In the genomic region with DNA sequence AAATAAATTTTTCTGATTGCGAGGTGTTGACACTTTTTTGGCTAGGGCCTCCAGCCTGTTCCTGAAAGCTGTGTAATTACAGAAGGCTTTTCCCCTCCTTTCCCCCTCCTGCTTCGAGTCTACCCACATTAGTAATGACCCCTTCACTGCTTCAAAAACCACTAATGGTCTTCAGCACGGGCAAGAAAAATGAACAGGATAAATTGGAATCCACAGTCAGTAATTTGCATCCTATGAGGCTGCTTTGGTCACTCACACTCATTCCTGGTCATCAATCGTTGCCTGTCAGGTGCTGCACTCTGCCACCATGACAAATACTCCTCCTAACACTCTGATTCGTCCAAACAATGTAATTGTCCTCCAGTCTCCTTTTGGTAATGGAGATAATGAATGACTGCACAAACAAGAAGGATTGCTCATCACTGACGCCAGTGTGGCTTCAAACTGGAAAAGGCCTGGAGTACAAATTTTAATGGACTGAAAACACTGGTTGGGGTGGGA, we compare ENCODE assay signal across 1 cellular context.
TF ChIP-seq lines count a peak whose summit lies in the region.

No MANE protein-coding gene starts in this region.

TF ChIP-seq in K562, 482 proteins besides CTCF, POLR2A, EP300 and RAD21 (continued from another document and continues in another):
- TF ChIP-seq, protein P1, sequence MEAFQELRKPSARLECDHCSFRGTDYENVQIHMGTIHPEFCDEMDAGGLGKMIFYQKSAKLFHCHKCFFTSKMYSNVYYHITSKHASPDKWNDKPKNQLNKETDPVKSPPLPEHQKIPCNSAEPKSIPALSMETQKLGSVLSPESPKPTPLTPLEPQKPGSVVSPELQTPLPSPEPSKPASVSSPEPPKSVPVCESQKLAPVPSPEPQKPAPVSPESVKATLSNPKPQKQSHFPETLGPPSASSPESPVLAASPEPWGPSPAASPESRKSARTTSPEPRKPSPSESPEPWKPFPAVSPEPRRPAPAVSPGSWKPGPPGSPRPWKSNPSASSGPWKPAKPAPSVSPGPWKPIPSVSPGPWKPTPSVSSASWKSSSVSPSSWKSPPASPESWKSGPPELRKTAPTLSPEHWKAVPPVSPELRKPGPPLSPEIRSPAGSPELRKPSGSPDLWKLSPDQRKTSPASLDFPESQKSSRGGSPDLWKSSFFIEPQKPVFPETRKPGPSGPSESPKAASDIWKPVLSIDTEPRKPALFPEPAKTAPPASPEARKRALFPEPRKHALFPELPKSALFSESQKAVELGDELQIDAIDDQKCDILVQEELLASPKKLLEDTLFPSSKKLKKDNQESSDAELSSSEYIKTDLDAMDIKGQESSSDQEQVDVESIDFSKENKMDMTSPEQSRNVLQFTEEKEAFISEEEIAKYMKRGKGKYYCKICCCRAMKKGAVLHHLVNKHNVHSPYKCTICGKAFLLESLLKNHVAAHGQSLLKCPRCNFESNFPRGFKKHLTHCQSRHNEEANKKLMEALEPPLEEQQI (IDR thresholded peaks at IDR 0.05), result no peak
- TF ChIP-seq DPF2 (IDR thresholded peaks at IDR 0.05) (peak; percentile 83), NR3C1 (CRISPR knock-in tag; IDR thresholded peaks at IDR 0.05) (no peak), ZNF766 (CRISPR knock-in tag; conservative IDR thresholded peaks at IDR 0.05) (no peak), FOSL1 (tag; conservative IDR thresholded peaks at IDR 0.05) (peak; percentile 91), MEIS2 (IDR thresholded peaks at IDR 0.05; ENCODE audit: partially characterized antibody) (peak; percentile 100), NFE2 (IDR thresholded peaks at IDR 0.05; ENCODE audit: low read depth) (0 out of 2 replicates have a peak, but pooled peaks have one; percentile 23), CTBP1 (IDR thresholded peaks at IDR 0.05; ENCODE audit: borderline replicate concordance) (peak; percentile 63; the same call in 1 of the 2 replicates), TBL1XR1 (IDR thresholded peaks at IDR 0.05; ENCODE audit: low read length in 2 of 2) (0 out of 4 replicates have a peak, but pooled peaks of 1 of the 2 experiments have one; percentile 35), KLF1 (tag; IDR thresholded peaks at IDR 0.05) (no peak), L3MBTL2 (IDR thresholded peaks at IDR 0.05) (no peak), SREBF1 (IDR thresholded peaks at IDR 0.05; ENCODE audit: borderline replicate concordance, low read depth, low read length) (no peak), ZNF12 (CRISPR knock-in tag; IDR thresholded peaks at IDR 0.05) (no peak), RBFOX2 (IDR thresholded peaks at IDR 0.05; ENCODE audit: low read depth, low read length) (no peak), NCOA4 (IDR thresholded peaks at IDR 0.05; ENCODE audit: partially characterized antibody) (no peak), ZNF124 (CRISPR knock-in tag; IDR thresholded peaks at IDR 0.05) (no peak), FOS (IDR thresholded peaks at IDR 0.05; ENCODE audit: extremely low read depth, insufficient read length) (no peak), PTTG1 (tag; IDR thresholded peaks at IDR 0.05; ENCODE audit: low read depth) (no peak), SREBF2 (CRISPR knock-in tag; IDR thresholded peaks at IDR 0.05) (no peak), PHB2 (IDR thresholded peaks at IDR 0.05; ENCODE audit: low read depth) (no peak), PTRF (tag; IDR thresholded peaks at IDR 0.05) (no peak), ZNF76 (CRISPR knock-in tag; IDR thresholded peaks at IDR 0.05; ENCODE audit: borderline replicate concordance) (no peak), ZFX (CRISPR knock-in tag; IDR thresholded peaks at IDR 0.05) (peak; percentile 16; the same call in 1 of the 2 replicates), RHOXF2B (CRISPR knock-in tag; conservative IDR thresholded peaks at IDR 0.05) (no peak), ZNF77 (CRISPR knock-in tag; IDR thresholded peaks at IDR 0.05) (no peak), CBX5 (IDR thresholded peaks at IDR 0.05; ENCODE audit: borderline replicate concordance, low read depth) (no peak), ZNF707 (CRISPR knock-in tag; conservative IDR thresholded peaks at IDR 0.05) (no peak), ZNF696 (CRISPR knock-in tag; conservative IDR thresholded peaks at IDR 0.05) (no peak), FOXK2 (conservative IDR thresholded peaks at IDR 0.05 in 1 of 2, IDR thresholded peaks at IDR 0.05 in 1 of 2; ENCODE audit: low read depth in 2 of 2) (no peak), ARNT (IDR thresholded peaks at IDR 0.05) (0 out of 4 replicates have a peak, but pooled peaks of 1 of the 2 experiments have one; percentile 25)
- TF ChIP-seq, protein P2, sequence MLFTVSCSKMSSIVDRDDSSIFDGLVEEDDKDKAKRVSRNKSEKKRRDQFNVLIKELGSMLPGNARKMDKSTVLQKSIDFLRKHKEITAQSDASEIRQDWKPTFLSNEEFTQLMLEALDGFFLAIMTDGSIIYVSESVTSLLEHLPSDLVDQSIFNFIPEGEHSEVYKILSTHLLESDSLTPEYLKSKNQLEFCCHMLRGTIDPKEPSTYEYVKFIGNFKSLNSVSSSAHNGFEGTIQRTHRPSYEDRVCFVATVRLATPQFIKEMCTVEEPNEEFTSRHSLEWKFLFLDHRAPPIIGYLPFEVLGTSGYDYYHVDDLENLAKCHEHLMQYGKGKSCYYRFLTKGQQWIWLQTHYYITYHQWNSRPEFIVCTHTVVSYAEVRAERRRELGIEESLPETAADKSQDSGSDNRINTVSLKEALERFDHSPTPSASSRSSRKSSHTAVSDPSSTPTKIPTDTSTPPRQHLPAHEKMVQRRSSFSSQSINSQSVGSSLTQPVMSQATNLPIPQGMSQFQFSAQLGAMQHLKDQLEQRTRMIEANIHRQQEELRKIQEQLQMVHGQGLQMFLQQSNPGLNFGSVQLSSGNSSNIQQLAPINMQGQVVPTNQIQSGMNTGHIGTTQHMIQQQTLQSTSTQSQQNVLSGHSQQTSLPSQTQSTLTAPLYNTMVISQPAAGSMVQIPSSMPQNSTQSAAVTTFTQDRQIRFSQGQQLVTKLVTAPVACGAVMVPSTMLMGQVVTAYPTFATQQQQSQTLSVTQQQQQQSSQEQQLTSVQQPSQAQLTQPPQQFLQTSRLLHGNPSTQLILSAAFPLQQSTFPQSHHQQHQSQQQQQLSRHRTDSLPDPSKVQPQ (CRISPR knock-in tag; IDR thresholded peaks at IDR 0.05; ENCODE audit: borderline replicate concordance), result no peak
- TF ChIP-seq, protein P3, sequence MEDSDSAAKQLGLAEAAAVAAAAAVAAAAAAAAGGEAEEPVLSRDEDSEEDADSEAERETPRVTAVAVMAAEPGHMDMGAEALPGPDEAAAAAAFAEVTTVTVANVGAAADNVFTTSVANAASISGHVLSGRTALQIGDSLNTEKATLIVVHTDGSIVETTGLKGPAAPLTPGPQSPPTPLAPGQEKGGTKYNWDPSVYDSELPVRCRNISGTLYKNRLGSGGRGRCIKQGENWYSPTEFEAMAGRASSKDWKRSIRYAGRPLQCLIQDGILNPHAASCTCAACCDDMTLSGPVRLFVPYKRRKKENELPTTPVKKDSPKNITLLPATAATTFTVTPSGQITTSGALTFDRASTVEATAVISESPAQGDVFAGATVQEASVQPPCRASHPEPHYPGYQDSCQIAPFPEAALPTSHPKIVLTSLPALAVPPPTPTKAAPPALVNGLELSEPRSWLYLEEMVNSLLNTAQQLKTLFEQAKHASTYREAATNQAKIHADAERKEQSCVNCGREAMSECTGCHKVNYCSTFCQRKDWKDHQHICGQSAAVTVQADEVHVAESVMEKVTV (CRISPR knock-in tag; IDR thresholded peaks at IDR 0.05), result no peak
- TF ChIP-seq, protein P4, sequence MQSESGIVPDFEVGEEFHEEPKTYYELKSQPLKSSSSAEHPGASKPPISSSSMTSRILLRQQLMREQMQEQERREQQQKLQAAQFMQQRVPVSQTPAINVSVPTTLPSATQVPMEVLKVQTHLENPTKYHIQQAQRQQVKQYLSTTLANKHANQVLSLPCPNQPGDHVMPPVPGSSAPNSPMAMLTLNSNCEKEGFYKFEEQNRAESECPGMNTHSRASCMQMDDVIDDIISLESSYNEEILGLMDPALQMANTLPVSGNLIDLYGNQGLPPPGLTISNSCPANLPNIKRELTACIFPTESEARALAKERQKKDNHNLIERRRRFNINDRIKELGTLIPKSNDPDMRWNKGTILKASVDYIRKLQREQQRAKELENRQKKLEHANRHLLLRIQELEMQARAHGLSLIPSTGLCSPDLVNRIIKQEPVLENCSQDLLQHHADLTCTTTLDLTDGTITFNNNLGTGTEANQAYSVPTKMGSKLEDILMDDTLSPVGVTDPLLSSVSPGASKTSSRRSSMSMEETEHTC (IDR thresholded peaks at IDR 0.05), result no peak
- TF ChIP-seq, protein P5, sequence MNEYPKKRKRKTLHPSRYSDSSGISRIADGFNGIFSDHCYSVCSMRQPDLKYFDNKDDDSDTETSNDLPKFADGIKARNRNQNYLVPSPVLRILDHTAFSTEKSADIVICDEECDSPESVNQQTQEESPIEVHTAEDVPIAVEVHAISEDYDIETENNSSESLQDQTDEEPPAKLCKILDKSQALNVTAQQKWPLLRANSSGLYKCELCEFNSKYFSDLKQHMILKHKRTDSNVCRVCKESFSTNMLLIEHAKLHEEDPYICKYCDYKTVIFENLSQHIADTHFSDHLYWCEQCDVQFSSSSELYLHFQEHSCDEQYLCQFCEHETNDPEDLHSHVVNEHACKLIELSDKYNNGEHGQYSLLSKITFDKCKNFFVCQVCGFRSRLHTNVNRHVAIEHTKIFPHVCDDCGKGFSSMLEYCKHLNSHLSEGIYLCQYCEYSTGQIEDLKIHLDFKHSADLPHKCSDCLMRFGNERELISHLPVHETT (CRISPR knock-in tag; conservative IDR thresholded peaks at IDR 0.05 in 1 of 2, IDR thresholded peaks at IDR 0.05 in 1 of 2), result 0 out of 4 replicates have a peak, but pooled peaks of 1 of the 2 experiments have one; percentile 45
- TF ChIP-seq, protein P6, sequence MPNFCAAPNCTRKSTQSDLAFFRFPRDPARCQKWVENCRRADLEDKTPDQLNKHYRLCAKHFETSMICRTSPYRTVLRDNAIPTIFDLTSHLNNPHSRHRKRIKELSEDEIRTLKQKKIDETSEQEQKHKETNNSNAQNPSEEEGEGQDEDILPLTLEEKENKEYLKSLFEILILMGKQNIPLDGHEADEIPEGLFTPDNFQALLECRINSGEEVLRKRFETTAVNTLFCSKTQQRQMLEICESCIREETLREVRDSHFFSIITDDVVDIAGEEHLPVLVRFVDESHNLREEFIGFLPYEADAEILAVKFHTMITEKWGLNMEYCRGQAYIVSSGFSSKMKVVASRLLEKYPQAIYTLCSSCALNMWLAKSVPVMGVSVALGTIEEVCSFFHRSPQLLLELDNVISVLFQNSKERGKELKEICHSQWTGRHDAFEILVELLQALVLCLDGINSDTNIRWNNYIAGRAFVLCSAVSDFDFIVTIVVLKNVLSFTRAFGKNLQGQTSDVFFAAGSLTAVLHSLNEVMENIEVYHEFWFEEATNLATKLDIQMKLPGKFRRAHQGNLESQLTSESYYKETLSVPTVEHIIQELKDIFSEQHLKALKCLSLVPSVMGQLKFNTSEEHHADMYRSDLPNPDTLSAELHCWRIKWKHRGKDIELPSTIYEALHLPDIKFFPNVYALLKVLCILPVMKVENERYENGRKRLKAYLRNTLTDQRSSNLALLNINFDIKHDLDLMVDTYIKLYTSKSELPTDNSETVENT (CRISPR knock-in tag; IDR thresholded peaks at IDR 0.05), result no peak
- TF ChIP-seq, protein P7, sequence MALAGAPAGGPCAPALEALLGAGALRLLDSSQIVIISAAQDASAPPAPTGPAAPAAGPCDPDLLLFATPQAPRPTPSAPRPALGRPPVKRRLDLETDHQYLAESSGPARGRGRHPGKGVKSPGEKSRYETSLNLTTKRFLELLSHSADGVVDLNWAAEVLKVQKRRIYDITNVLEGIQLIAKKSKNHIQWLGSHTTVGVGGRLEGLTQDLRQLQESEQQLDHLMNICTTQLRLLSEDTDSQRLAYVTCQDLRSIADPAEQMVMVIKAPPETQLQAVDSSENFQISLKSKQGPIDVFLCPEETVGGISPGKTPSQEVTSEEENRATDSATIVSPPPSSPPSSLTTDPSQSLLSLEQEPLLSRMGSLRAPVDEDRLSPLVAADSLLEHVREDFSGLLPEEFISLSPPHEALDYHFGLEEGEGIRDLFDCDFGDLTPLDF (CRISPR knock-in tag; IDR thresholded peaks at IDR 0.05), result no peak
- TF ChIP-seq, protein P8, sequence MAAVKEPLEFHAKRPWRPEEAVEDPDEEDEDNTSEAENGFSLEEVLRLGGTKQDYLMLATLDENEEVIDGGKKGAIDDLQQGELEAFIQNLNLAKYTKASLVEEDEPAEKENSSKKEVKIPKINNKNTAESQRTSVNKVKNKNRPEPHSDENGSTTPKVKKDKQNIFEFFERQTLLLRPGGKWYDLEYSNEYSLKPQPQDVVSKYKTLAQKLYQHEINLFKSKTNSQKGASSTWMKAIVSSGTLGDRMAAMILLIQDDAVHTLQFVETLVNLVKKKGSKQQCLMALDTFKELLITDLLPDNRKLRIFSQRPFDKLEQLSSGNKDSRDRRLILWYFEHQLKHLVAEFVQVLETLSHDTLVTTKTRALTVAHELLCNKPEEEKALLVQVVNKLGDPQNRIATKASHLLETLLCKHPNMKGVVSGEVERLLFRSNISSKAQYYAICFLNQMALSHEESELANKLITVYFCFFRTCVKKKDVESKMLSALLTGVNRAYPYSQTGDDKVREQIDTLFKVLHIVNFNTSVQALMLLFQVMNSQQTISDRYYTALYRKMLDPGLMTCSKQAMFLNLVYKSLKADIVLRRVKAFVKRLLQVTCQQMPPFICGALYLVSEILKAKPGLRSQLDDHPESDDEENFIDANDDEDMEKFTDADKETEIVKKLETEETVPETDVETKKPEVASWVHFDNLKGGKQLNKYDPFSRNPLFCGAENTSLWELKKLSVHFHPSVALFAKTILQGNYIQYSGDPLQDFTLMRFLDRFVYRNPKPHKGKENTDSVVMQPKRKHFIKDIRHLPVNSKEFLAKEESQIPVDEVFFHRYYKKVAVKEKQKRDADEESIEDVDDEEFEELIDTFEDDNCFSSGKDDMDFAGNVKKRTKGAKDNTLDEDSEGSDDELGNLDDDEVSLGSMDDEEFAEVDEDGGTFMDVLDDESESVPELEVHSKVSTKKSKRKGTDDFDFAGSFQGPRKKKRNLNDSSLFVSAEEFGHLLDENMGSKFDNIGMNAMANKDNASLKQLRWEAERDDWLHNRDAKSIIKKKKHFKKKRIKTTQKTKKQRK (IDR thresholded peaks at IDR 0.05; ENCODE audit: borderline replicate concordance, low read depth, low read length), result no peak
- TF ChIP-seq, protein P9, sequence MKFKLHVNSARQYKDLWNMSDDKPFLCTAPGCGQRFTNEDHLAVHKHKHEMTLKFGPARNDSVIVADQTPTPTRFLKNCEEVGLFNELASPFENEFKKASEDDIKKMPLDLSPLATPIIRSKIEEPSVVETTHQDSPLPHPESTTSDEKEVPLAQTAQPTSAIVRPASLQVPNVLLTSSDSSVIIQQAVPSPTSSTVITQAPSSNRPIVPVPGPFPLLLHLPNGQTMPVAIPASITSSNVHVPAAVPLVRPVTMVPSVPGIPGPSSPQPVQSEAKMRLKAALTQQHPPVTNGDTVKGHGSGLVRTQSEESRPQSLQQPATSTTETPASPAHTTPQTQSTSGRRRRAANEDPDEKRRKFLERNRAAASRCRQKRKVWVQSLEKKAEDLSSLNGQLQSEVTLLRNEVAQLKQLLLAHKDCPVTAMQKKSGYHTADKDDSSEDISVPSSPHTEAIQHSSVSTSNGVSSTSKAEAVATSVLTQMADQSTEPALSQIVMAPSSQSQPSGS (CRISPR knock-in tag; IDR thresholded peaks at IDR 0.05), result no peak
- TF ChIP-seq, protein P10, sequence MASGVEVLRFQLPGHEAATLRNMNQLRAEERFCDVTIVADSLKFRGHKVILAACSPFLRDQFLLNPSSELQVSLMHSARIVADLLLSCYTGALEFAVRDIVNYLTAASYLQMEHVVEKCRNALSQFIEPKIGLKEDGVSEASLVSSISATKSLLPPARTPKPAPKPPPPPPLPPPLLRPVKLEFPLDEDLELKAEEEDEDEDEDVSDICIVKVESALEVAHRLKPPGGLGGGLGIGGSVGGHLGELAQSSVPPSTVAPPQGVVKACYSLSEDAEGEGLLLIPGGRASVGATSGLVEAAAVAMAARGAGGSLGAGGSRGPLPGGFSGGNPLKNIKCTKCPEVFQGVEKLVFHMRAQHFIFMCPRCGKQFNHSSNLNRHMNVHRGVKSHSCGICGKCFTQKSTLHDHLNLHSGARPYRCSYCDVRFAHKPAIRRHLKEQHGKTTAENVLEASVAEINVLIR (CRISPR knock-in tag; IDR thresholded peaks at IDR 0.05), result no peak
- TF ChIP-seq, protein P11, sequence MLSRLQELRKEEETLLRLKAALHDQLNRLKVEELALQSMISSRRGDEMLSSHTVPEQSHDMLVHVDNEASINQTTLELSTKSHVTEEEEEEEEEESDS (CRISPR knock-in tag; IDR thresholded peaks at IDR 0.05), result no peak
